In genomic region chr3:24579008-24579407, GRCh38 we compare ENCODE assay signal across 16 cellular contexts.
"Had no signal": no experiment of that assay in that cellular context is flagged by ENCODE, and none has a peak within 500 bp of the region (broad histone marks: within the 10 kb centered on the region; RNA-seq: fewer than 3 reads in every experiment).

No MANE protein-coding gene starts in this region.

- H3K27ac ChIP-seq: coronary artery, epithelial cell of prostate, left lung, psoas muscle, uterus, VCaP had no signal

- H3K36me3 ChIP-seq: left lung, uterus had no signal

- H3K4me3 ChIP-seq: coronary artery, left lung, psoas muscle, uterus had no signal

- H3K4me1 Mint-ChIP-seq: memory B cell had no signal

- ATAC-seq: activated CD8-positive, alpha-beta T cell treated with anti-CD3 and anti-CD28 coated beads for 36 hours; left lung; psoas muscle had no signal

- H3K4me3 Mint-ChIP-seq: activated CD8-positive, alpha-beta T cell treated with anti-CD3 and anti-CD28 coated beads for 36 hours; memory B cell; nephron had no signal

- H3K9me3 ChIP-seq: left lung, psoas muscle, uterus had no signal

- H3K27me3 ChIP-seq: left lung, uterus had no signal

- H3K9me3 Mint-ChIP-seq: nephron had no signal

- H3K4me1 ChIP-seq: left lung, psoas muscle, uterus had no signal

- H3K27me3 Mint-ChIP-seq: activated CD8-positive, alpha-beta T cell treated with anti-CD3 and anti-CD28 coated beads for 36 hours had no signal

- H3K27ac Mint-ChIP-seq: activated CD8-positive, alpha-beta T cell treated with anti-CD3 and anti-CD28 coated beads for 36 hours; memory B cell; nephron had no signal

- DNase-seq: activated CD4-positive, alpha-beta T cell treated with anti-CD3 and anti-CD28 coated beads for 4 hours; activated CD8-positive, alpha-beta memory T cell treated with anti-CD3 and anti-CD28 coated beads, Interleukin-2, amount 50 U/mL, for 4 hours; activated CD8-positive, alpha-beta T cell treated with anti-CD3 and anti-CD28 coated beads for 36 hours; central memory CD4-positive, alpha-beta T cell; effector CD8-positive, alpha-beta T cell; hypothalamus; left lung; psoas muscle; stimulated activated CD4-positive, alpha-beta T cell treated with anti-CD3 and anti-CD28 coated beads, Interleukin-15, amount 100 ng/mL, for 24 hours; T-helper 9 cell; uterus had no signal

- H3K36me3 Mint-ChIP-seq: memory B cell had no signal
